In the genomic region with DNA sequence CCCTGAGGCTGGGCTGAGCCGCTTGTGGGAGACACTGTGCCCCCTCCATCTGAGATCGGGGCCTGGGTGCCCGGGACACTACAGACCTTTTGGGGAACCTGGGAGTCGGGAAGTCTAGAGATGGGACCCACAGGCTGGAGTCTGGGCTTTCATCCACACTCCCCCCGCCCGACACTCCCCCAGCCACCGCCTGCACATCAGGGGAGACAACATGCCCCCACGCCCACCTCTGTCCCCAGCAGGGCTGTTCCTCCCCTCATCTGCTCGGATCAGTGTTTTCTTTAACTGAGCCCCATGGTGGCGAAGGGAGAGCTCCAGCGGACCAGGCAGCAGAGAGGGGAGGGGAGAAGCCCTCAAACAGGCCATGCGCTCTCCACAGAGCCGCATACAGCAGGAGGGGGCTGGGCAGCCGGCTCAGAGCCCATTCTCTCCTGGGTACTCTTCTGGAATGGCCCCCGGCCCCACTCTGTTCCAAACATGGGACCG, we compare ENCODE assay signal across 2 cellular contexts.
TF ChIP-seq lines count a peak whose summit lies in the region.

No MANE protein-coding gene starts in this region.

TF ChIP-seq in GM23338, 12 proteins besides CTCF, POLR2A, EP300 and RAD21:
- no peak for TF ChIP-seq CREB1 (CRISPR knock-in tag; IDR thresholded peaks at IDR 0.05; ENCODE audit: low read depth)
- no peak for TF ChIP-seq POLR2AphosphoS5 (IDR thresholded peaks at IDR 0.05; ENCODE audit: low read depth)
- no peak for TF ChIP-seq JUNB (IDR thresholded peaks at IDR 0.05; ENCODE audit: unreplicated experiment)
- no peak for TF ChIP-seq ETS1 (IDR thresholded peaks at IDR 0.05)
- TF ChIP-seq EZH2phosphoT487 (IDR thresholded peaks at IDR 0.05; ENCODE audit: unreplicated experiment), result no peak
- TF ChIP-seq EZH2 (IDR thresholded peaks at IDR 0.05; ENCODE audit: low read depth, unreplicated experiment), result no peak

TF ChIP-seq in H1, 55 proteins besides CTCF, POLR2A, EP300 and RAD21:
- TF ChIP-seq, protein P1, sequence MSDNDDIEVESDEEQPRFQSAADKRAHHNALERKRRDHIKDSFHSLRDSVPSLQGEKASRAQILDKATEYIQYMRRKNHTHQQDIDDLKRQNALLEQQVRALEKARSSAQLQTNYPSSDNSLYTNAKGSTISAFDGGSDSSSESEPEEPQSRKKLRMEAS (IDR thresholded peaks at IDR 0.05), result 0 out of 2 replicates have a peak, but pooled peaks have one; percentile 40
- no peak for TF ChIP-seq TAF7 (optimal IDR thresholded peaks at IDR 0.05; ENCODE audit: borderline replicate concordance, low read depth, low read length)
